14 cellular contexts compared by ENCODE assay signal in genomic region chr9:125410522-125410894, GRCh38.
A peak's percentile ranks its signal among the peaks of the same experiment; 100 is the strongest.
DNase-seq lines count a peak whose midpoint lies in the region; ATAC-seq and TF ChIP-seq lines count a peak whose summit lies in the region.
"Had no signal": no experiment of that assay in that cellular context is flagged by ENCODE, and none has a peak within 500 bp of the region (broad histone marks: within the 10 kb centered on the region; RNA-seq: fewer than 3 reads in every experiment).

No MANE protein-coding gene starts in this region.

- TF ChIP-seq POLR2A in testis (IDR thresholded peaks at IDR 0.05) (no peak), adrenal gland (IDR thresholded peaks at IDR 0.05) (no peak)

- H3K9me3 Mint-ChIP-seq in stimulated activated naive CD8-positive, alpha-beta T cell treated with anti-CD3 and anti-CD28 coated beads, Interleukin-15, Interleukin-2, amounts not matched to agents 100 ng/mL and 50 ng/mL, for 24 hours = no peaks in the 10 kb centered on the region
- no peaks in the 10 kb centered on the region for H3K9me3 Mint-ChIP-seq in stimulated activated naive CD8-positive, alpha-beta T cell treated with anti-CD3 and anti-CD28 coated beads, Interleukin-15, amount 100 ng/mL, for 72 hours
- H3K9me3 Mint-ChIP-seq: H9; naive thymus-derived CD8-positive, alpha-beta T cell had no signal

- no TSS peak for BruUV-seq in OCI-LY7 (replicated peaks; lab: Mats Ljungman, UMichigan)

- H3K27me3 Mint-ChIP-seq in stimulated activated naive CD8-positive, alpha-beta T cell treated with anti-CD3 and anti-CD28 coated beads, Interleukin-15, Interleukin-2, amounts not matched to agents 100 ng/mL and 50 ng/mL, for 24 hours = peaks cover 30% of the 10 kb centered on the region
- H3K27me3 Mint-ChIP-seq in stimulated activated naive CD8-positive, alpha-beta T cell treated with anti-CD3 and anti-CD28 coated beads, Interleukin-15, amount 100 ng/mL, for 72 hours = peaks cover 57% of the 10 kb centered on the region

- H3K36me3 ChIP-seq in OCI-LY7 (ENCODE audit: insufficient read depth, low read length) (no peaks in the 10 kb centered on the region), testis (ENCODE audit: low read depth, missing control alignments) (no peaks in the 10 kb centered on the region), adrenal gland (replicated peaks in 1 of 2) (no peaks in the 10 kb centered on the region)
- H3K36me3 ChIP-seq: colonic mucosa, suprapubic skin, vagina had no signal

- POLR2A ChIA-PET in OCI-LY7 (lab: Charles Lee) = interaction anchor here (0.5 kb wide), 1 partner anchor 221 kb away, joined by 3 read pairs; no protein-coding TSS in a partner anchor

- H3K36me3 Mint-ChIP-seq in stimulated activated naive CD8-positive, alpha-beta T cell treated with anti-CD3 and anti-CD28 coated beads, Interleukin-15, Interleukin-2, amounts not matched to agents 100 ng/mL and 50 ng/mL, for 24 hours (ENCODE audit: low read depth) = no peaks in the 10 kb centered on the region
- H3K36me3 Mint-ChIP-seq: naive thymus-derived CD8-positive, alpha-beta T cell had no signal

- H3K4me3 Mint-ChIP-seq in stimulated activated naive CD8-positive, alpha-beta T cell treated with anti-CD3 and anti-CD28 coated beads, Interleukin-15, Interleukin-2, amounts not matched to agents 100 ng/mL and 50 ng/mL, for 24 hours = peak overlapping the region; percentile 55
- no peak overlapping the region for H3K4me3 Mint-ChIP-seq in stimulated activated naive CD8-positive, alpha-beta T cell treated with anti-CD3 and anti-CD28 coated beads, Interleukin-15, amount 100 ng/mL, for 72 hours
- H3K4me3 Mint-ChIP-seq: H9 had no signal

- no peaks in the 10 kb centered on the region for H3K9me2 ChIP-seq in OCI-LY7 (ENCODE audit: insufficient read depth, low read length)

- H3K79me2 ChIP-seq in OCI-LY7 (ENCODE audit: insufficient read depth, low read depth, low read length) = no peaks in the 10 kb centered on the region

- TF ChIP-seq CTCF in OCI-LY7 (conservative IDR thresholded peaks at IDR 0.05; ENCODE audit: low read length) = no peak
- no peak for TF ChIP-seq CTCF in epithelial cell of esophagus (IDR thresholded peaks at IDR 0.05; ENCODE audit: insufficient read depth, low read depth, low read length, missing control alignments)
- no peak for TF ChIP-seq CTCF in testis (IDR thresholded peaks at IDR 0.05)
- no peak for TF ChIP-seq CTCF in adrenal gland (IDR thresholded peaks at IDR 0.05)

- no peaks in the 10 kb centered on the region for H3K9me3 ChIP-seq in OCI-LY7 (ENCODE audit: low read length)
- H3K9me3 ChIP-seq in testis = no peaks in the 10 kb centered on the region
- H3K9me3 ChIP-seq in adrenal gland (replicated peaks in 1 of 3) = no peaks in the 10 kb centered on the region
- H3K9me3 ChIP-seq: colonic mucosa, suprapubic skin, vagina had no signal

- H3K27me3 ChIP-seq in testis (no peaks in the 10 kb centered on the region), adrenal gland (no peaks in the 10 kb centered on the region)
- H3K27me3 ChIP-seq: colonic mucosa, vagina had no signal

- H3K27ac ChIP-seq in OCI-LY7 (ENCODE audit: low read depth, low read length, poor library complexity, severe bottlenecking) (peak overlapping the region; percentile 53), testis (no peak overlapping the region), adrenal gland (no peak overlapping the region)
- H3K27ac ChIP-seq: colonic mucosa, suprapubic skin, vagina had no signal

- no peak for ATAC-seq in stimulated activated naive CD8-positive, alpha-beta T cell treated with anti-CD3 and anti-CD28 coated beads, Interleukin-15, amount 100 ng/mL, for 72 hours
- ATAC-seq in GM21367 (IDR thresholded peaks at IDR 0.05; ENCODE audit: unreplicated experiment) = no peak

- H3K4me2 ChIP-seq in OCI-LY7 (ENCODE audit: low read length) = peak overlapping the region; percentile 62

- H3K4me3 ChIP-seq in OCI-LY7 (ENCODE audit: low read depth, low read length, poor library complexity, severe bottlenecking) (peak overlapping the region; percentile 74), epithelial cell of esophagus (ENCODE audit: low read length) (peak overlapping the region; percentile 0), testis (peak overlapping the region; percentile 51 to 53), adrenal gland (no peak overlapping the region)
- H3K4me3 ChIP-seq: colonic mucosa, suprapubic skin, vagina had no signal

- peaks cover 14% of the 10 kb centered on the region for H3K4me1 Mint-ChIP-seq in stimulated activated naive CD8-positive, alpha-beta T cell treated with anti-CD3 and anti-CD28 coated beads, Interleukin-15, Interleukin-2, amounts not matched to agents 100 ng/mL and 50 ng/mL, for 24 hours (ENCODE audit: low read depth)
- peaks cover 28% of the 10 kb centered on the region for H3K4me1 Mint-ChIP-seq in stimulated activated naive CD8-positive, alpha-beta T cell treated with anti-CD3 and anti-CD28 coated beads, Interleukin-15, amount 100 ng/mL, for 72 hours

- H2AFZ ChIP-seq in OCI-LY7 (ENCODE audit: low read length) = peak overlapping the region; percentile 82; the same call in 1 of the 2 replicates

- H3K4me1 ChIP-seq in OCI-LY7 (ENCODE audit: insufficient read depth, low read length, poor library complexity, severe bottlenecking) (peaks cover 21% of the 10 kb centered on the region), testis (no peaks in the 10 kb centered on the region), adrenal gland (replicated peaks in 1 of 2) (peaks cover 0 to 4% of the 10 kb centered on the region in 2 donors)

- no peak for DNase-seq in stimulated activated naive CD8-positive, alpha-beta T cell treated with anti-CD3 and anti-CD28 coated beads, Interleukin-15, amount 100 ng/mL, for 72 hours
- DNase-seq in OCI-LY7 (ENCODE audit: low spot score) (no peak), epithelial cell of esophagus (ENCODE audit: low read depth) (no peak), testis (no peak), adrenal gland (no peak), dermis blood vessel endothelial cell (no peak)
- DNase-seq: colonic mucosa, NCI-H1092 had no signal

- no peak overlapping the region for H3K27ac Mint-ChIP-seq in stimulated activated naive CD8-positive, alpha-beta T cell treated with anti-CD3 and anti-CD28 coated beads, Interleukin-15, Interleukin-2, amounts not matched to agents 100 ng/mL and 50 ng/mL, for 24 hours
- H3K27ac Mint-ChIP-seq in stimulated activated naive CD8-positive, alpha-beta T cell treated with anti-CD3 and anti-CD28 coated beads, Interleukin-15, amount 100 ng/mL, for 72 hours = no peak overlapping the region

- intact Hi-C loops in OCI-LY7 (cut with micrococcal nuclease; ENCODE audit: unreplicated experiment) = no loop called here
- intact Hi-C loops in testis (cut with DNase I; ENCODE audit: low total_unique reads) = no loop called here
- intact Hi-C loops in adrenal gland (cut with DNase I) = loop anchor here (5.0 to 10.0 kb wide), 4 partner anchors 152 to 814 kb away; partner anchors contain the start of gene PBX3 (in 1 of the 2)

- H4K20me1 ChIP-seq in OCI-LY7 (ENCODE audit: insufficient read depth, low read length) = no peaks in the 10 kb centered on the region

- 67 to 81% methylated on average over 9 to 24 of the region's 24 CpGs for WGBS in testis, 2 donors
- WGBS in adrenal gland, 4 donors = 88 to 98% (median 92%) methylated on average over 13 to 24 of the region's 24 CpGs

- CTCF ChIA-PET in OCI-LY7 (lab: Charles Lee; ENCODE audit: unreplicated experiment) = no interaction called here

Comparison
In these comparisons a context has a peak if more than half of its experiments do, and no peak if none do; other contexts are left out.
1. H3K4me3 ChIP-seq: peak in OCI-LY7 (single experiment), epithelial cell of esophagus (single experiment) and testis (2 of 2); none in adrenal gland (0 of 4).
2. intact Hi-C loops: an anchor here in adrenal gland (5.0 to 10.0 kb wide); none called in OCI-LY7 and testis.